In genomic region chr5:174644918-174645317, GRCh38 we compare ENCODE assay signal across 34 cellular contexts.
"Had no signal": no experiment of that assay in that cellular context is flagged by ENCODE, and none has a peak within 500 bp of the region (broad histone marks: within the 10 kb centered on the region; RNA-seq: fewer than 3 reads in every experiment).

No MANE protein-coding gene starts in this region.

- H3K4me1 ChIP-seq: left lung, lower lobe of right lung, neural progenitor cell, prostate gland, stomach, testis, thyroid gland, transverse colon, upper lobe of left lung, vagina had no signal

- H3K27me3 Mint-ChIP-seq: naive B cell; stimulated activated naive B cell treated with anti-CD40 and anti-IgM and Interleukin-4, amounts not matched to agents 10 μg/mL and 1 μg/mL and 100 μg/mL, for 72 hours had no signal

- H3K36me3 Mint-ChIP-seq: immature natural killer cell; naive B cell; natural killer cell; neural progenitor cell; stimulated activated naive B cell treated with anti-CD40 and anti-IgM and Interleukin-4, amounts not matched to agents 10 μg/mL and 1 μg/mL and 100 μg/mL, for 72 hours had no signal

- H3K9me3 Mint-ChIP-seq: natural killer cell had no signal

- H3K9me3 ChIP-seq: lower lobe of right lung, neutrophil, prostate gland, testis, thyroid gland, transverse colon, vagina had no signal

- H3K27ac ChIP-seq: left lung, lower lobe of right lung, neural progenitor cell, neutrophil, ovary, prostate gland, skin epidermis, stomach, testis, thyroid gland, transverse colon, upper lobe of left lung, vagina had no signal

- H3K27ac Mint-ChIP-seq: immature natural killer cell; naive B cell; natural killer cell; nephron progenitor cell; neural progenitor cell; stimulated activated naive B cell treated with anti-CD40 and anti-IgM and Interleukin-4, amounts not matched to agents 10 μg/mL and 1 μg/mL and 100 μg/mL, for 72 hours had no signal

- H3K36me3 ChIP-seq: left lung, lower lobe of right lung, neural progenitor cell, neutrophil, ovary, prostate gland, stomach, thyroid gland, transverse colon, upper lobe of left lung, vagina had no signal

- DNase-seq: hypothalamus; immature natural killer cell; kidney; left colon; left lung; lower lobe of right lung; mammary epithelial cell; mesenchymal stem cell; naive B cell; natural killer cell; nephron progenitor cell; occipital lobe; ovary; posterior cingulate gyrus; retina; right cardiac atrium; stimulated activated CD4-positive, alpha-beta T cell treated with anti-CD3 and anti-CD28 coated beads, Interleukin-12 subunit alpha, Interleukin-12 subunit beta, amount 100 ng/mL, for 4 hours; stimulated activated CD4-positive, alpha-beta T cell treated with anti-CD3 and anti-CD28 coated beads, Interleukin-15, amount 100 ng/mL, for 24 hours; stimulated activated CD4-positive, alpha-beta T cell treated with anti-CD3 and anti-CD28 coated beads, Interleukin-2, amount 100 ng/mL, for 24 hours; stimulated activated CD4-positive, alpha-beta T cell treated with anti-CD3 and anti-CD28 coated beads, Interleukin-4, amount 100 ng/mL, for 1 hour; stimulated activated naive B cell treated with anti-CD40 and anti-IgM and Interleukin-4, amounts not matched to agents 10 μg/mL and 1 μg/mL and 100 μg/mL, for 72 hours; stimulated activated naive CD8-positive, alpha-beta T cell treated with anti-CD3 and anti-CD28 coated beads, Interleukin-15, Interleukin-2, amounts not matched to agents 100 U/mL and 50 U/mL, for 24 hours; stomach; testis; thyroid gland; transverse colon; upper lobe of left lung had no signal

- H3K4me3 ChIP-seq: left lung, lower lobe of right lung, neural progenitor cell, ovary, prostate gland, skin epidermis, stomach, testis, thyroid gland, transverse colon, upper lobe of left lung, vagina had no signal

- ATAC-seq: left colon; left lung; lower lobe of right lung; right cardiac atrium; sciatic nerve; stimulated activated naive B cell treated with anti-CD40 and anti-IgM and Interleukin-4, amounts not matched to agents 10 μg/mL and 1 μg/mL and 100 μg/mL, for 72 hours; stimulated activated naive CD8-positive, alpha-beta T cell treated with anti-CD3 and anti-CD28 coated beads, Interleukin-15, Interleukin-2, amounts not matched to agents 100 U/mL and 50 U/mL, for 24 hours had no signal

- FAIRE-seq: islet of Langerhans, kidney had no signal

- H3K4me1 Mint-ChIP-seq: immature natural killer cell; natural killer cell; neural progenitor cell; stimulated activated naive B cell treated with anti-CD40 and anti-IgM and Interleukin-4, amounts not matched to agents 10 μg/mL and 1 μg/mL and 100 μg/mL, for 72 hours had no signal

- H3K4me3 Mint-ChIP-seq: immature natural killer cell; naive B cell; natural killer cell; nephron progenitor cell; neural progenitor cell; stimulated activated naive B cell treated with anti-CD40 and anti-IgM and Interleukin-4, amounts not matched to agents 10 μg/mL and 1 μg/mL and 100 μg/mL, for 72 hours had no signal
